In genomic region chr14:48751293-48751692, GRCh38 we compare ENCODE assay signal across 5 cellular contexts.
"Had no signal": no experiment of that assay in that cellular context is flagged by ENCODE, and none has a peak within 500 bp of the region (broad histone marks: within the 10 kb centered on the region; RNA-seq: fewer than 3 reads in every experiment).

No MANE protein-coding gene starts in this region.

- H3K4me3 ChIP-seq: K562 had no signal

- ATAC-seq: HepG2, K562 had no signal

- DNase-seq: IMR-90, KBM-7 had no signal

- H3K27ac ChIP-seq: HL-60 had no signal
